In the genomic region with DNA sequence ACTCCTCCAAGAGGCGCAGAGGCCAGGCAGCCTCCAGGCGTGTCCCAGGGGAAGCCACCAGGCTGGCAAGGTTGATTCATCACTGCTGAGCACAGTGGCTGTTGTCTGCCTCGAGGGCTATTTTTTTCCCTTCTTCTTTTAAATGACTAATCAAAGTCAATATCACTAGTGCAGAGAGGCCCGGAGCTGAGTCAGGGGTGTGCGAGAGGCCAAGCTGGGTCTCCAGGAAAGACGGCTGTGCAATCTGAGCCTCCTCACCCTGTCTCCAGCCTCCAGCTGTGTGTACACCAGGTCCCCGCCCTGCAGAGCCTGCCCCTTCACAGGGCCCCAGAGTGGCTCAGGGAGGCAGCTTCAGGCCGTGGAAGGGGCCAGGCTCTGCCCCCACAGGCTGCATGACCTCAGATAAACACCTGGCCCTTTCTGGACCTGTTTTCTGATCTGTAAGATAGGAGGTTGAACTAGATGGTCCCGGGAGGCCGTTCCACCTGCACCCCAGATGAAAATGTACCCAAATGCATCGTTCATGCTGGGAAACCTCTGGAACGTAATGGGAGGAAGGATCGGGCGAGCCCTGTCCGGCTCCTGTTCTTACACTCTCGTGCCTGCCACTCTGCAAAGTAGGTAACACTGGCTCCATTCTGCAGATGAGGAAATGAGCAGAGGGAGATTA, we compare ENCODE assay signal across 1 cellular context.
TF ChIP-seq lines count a peak whose summit lies in the region.

No MANE protein-coding gene starts in this region.

TF ChIP-seq in K562, 482 proteins besides CTCF, POLR2A, EP300 and RAD21 (continued from another document and continues in another):
- TF ChIP-seq, protein P1, sequence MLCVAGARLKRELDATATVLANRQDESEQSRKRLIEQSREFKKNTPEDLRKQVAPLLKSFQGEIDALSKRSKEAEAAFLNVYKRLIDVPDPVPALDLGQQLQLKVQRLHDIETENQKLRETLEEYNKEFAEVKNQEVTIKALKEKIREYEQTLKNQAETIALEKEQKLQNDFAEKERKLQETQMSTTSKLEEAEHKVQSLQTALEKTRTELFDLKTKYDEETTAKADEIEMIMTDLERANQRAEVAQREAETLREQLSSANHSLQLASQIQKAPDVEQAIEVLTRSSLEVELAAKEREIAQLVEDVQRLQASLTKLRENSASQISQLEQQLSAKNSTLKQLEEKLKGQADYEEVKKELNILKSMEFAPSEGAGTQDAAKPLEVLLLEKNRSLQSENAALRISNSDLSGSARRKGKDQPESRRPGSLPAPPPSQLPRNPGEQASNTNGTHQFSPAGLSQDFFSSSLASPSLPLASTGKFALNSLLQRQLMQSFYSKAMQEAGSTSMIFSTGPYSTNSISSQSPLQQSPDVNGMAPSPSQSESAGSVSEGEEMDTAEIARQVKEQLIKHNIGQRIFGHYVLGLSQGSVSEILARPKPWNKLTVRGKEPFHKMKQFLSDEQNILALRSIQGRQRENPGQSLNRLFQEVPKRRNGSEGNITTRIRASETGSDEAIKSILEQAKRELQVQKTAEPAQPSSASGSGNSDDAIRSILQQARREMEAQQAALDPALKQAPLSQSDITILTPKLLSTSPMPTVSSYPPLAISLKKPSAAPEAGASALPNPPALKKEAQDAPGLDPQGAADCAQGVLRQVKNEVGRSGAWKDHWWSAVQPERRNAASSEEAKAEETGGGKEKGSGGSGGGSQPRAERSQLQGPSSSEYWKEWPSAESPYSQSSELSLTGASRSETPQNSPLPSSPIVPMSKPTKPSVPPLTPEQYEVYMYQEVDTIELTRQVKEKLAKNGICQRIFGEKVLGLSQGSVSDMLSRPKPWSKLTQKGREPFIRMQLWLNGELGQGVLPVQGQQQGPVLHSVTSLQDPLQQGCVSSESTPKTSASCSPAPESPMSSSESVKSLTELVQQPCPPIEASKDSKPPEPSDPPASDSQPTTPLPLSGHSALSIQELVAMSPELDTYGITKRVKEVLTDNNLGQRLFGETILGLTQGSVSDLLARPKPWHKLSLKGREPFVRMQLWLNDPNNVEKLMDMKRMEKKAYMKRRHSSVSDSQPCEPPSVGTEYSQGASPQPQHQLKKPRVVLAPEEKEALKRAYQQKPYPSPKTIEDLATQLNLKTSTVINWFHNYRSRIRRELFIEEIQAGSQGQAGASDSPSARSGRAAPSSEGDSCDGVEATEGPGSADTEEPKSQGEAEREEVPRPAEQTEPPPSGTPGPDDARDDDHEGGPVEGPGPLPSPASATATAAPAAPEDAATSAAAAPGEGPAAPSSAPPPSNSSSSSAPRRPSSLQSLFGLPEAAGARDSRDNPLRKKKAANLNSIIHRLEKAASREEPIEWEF (CRISPR knock-in tag; IDR thresholded peaks at IDR 0.05): no peak
- TF ChIP-seq POLR2B (IDR thresholded peaks at IDR 0.05; ENCODE audit: low read depth, partially characterized antibody) (no peak), ZNF583 (CRISPR knock-in tag; IDR thresholded peaks at IDR 0.05) (no peak), ASH1L (IDR thresholded peaks at IDR 0.05; ENCODE audit: borderline replicate concordance, low read depth, partially characterized antibody) (no peak), ZNF12 (CRISPR knock-in tag; IDR thresholded peaks at IDR 0.05) (no peak), ZNF445 (CRISPR knock-in tag; IDR thresholded peaks at IDR 0.05; ENCODE audit: low read depth) (0 out of 2 replicates have a peak, but pooled peaks have one; percentile 35), SREBF2 (CRISPR knock-in tag; IDR thresholded peaks at IDR 0.05) (no peak), TOE1 (IDR thresholded peaks at IDR 0.05; ENCODE audit: borderline replicate concordance) (peak; percentile 53; the same call in 1 of the 2 replicates), TOE1 (CRISPR knock-in tag; IDR thresholded peaks at IDR 0.05; ENCODE audit: borderline replicate concordance, low read depth) (no peak), ZNF184 (CRISPR knock-in tag; IDR thresholded peaks at IDR 0.05) (no peak), NR4A1 (CRISPR knock-in tag; IDR thresholded peaks at IDR 0.05) (no peak; the same call in 1 of the 2 replicates), NR4A1 (tag; IDR thresholded peaks at IDR 0.05) (peak; percentile 48; the same call in 1 of the 2 replicates), FOXA1 (IDR thresholded peaks at IDR 0.05; ENCODE audit: borderline replicate concordance) (no peak), XRCC4 (IDR thresholded peaks at IDR 0.05; ENCODE audit: extremely low read depth, insufficient read depth, insufficient read length) (no peak), ZSCAN32 (CRISPR knock-in tag; IDR thresholded peaks at IDR 0.05) (no peak), CTBP1 (IDR thresholded peaks at IDR 0.05; ENCODE audit: borderline replicate concordance) (peak; percentile 96), BCL6 (CRISPR knock-in tag; IDR thresholded peaks at IDR 0.05) (no peak), ZC3H4 (CRISPR knock-in tag; IDR thresholded peaks at IDR 0.05; ENCODE audit: borderline replicate concordance) (no peak), EWSR1 (IDR thresholded peaks at IDR 0.05; ENCODE audit: borderline replicate concordance, low read depth, partially characterized antibody) (no peak), BHLHE40 (IDR thresholded peaks at IDR 0.05; ENCODE audit: low read length) (peak; percentile 70; the same call in 1 of the 2 replicates), MTA2 (IDR thresholded peaks at IDR 0.05; ENCODE audit: low read depth) (peak; percentile 88), ARID1B (IDR thresholded peaks at IDR 0.05) (peak; percentile 96), CREBBP (IDR thresholded peaks at IDR 0.05; ENCODE audit: low read depth, low read length) (no peak), ZNF79 (CRISPR knock-in tag; IDR thresholded peaks at IDR 0.05; ENCODE audit: low read depth) (no peak), ZNF174 (CRISPR knock-in tag; IDR thresholded peaks at IDR 0.05) (no peak), ZNF274 (IDR thresholded peaks at IDR 0.05; ENCODE audit: borderline replicate concordance, low read depth, low read length) (0 out of 2 replicates have a peak, but pooled peaks have one; percentile 47), NONO (IDR thresholded peaks at IDR 0.05; ENCODE audit: low read depth in 2 of 2, low read length in 1 of 2) (peak in 1 of 2 experiments; percentile 66; a peak in 1 of 4 replicates), NELFE (IDR thresholded peaks at IDR 0.05; ENCODE audit: insufficient read depth, insufficient read length) (no peak), MTA3 (IDR thresholded peaks at IDR 0.05; ENCODE audit: borderline replicate concordance) (peak; percentile 88), CEBPG (CRISPR knock-in tag; IDR thresholded peaks at IDR 0.05) (no peak), CEBPG (tag; conservative IDR thresholded peaks at IDR 0.05 in 1 of 2, IDR thresholded peaks at IDR 0.05 in 1 of 2) (no peak), ZNF146 (CRISPR knock-in tag; IDR thresholded peaks at IDR 0.05; ENCODE audit: unreplicated experiment) (no peak)
- TF ChIP-seq, protein P2, sequence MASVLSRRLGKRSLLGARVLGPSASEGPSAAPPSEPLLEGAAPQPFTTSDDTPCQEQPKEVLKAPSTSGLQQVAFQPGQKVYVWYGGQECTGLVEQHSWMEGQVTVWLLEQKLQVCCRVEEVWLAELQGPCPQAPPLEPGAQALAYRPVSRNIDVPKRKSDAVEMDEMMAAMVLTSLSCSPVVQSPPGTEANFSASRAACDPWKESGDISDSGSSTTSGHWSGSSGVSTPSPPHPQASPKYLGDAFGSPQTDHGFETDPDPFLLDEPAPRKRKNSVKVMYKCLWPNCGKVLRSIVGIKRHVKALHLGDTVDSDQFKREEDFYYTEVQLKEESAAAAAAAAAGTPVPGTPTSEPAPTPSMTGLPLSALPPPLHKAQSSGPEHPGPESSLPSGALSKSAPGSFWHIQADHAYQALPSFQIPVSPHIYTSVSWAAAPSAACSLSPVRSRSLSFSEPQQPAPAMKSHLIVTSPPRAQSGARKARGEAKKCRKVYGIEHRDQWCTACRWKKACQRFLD (CRISPR knock-in tag; IDR thresholded peaks at IDR 0.05): peak; percentile 92; the same call in 1 of the 2 replicates
- TF ChIP-seq, protein P3, sequence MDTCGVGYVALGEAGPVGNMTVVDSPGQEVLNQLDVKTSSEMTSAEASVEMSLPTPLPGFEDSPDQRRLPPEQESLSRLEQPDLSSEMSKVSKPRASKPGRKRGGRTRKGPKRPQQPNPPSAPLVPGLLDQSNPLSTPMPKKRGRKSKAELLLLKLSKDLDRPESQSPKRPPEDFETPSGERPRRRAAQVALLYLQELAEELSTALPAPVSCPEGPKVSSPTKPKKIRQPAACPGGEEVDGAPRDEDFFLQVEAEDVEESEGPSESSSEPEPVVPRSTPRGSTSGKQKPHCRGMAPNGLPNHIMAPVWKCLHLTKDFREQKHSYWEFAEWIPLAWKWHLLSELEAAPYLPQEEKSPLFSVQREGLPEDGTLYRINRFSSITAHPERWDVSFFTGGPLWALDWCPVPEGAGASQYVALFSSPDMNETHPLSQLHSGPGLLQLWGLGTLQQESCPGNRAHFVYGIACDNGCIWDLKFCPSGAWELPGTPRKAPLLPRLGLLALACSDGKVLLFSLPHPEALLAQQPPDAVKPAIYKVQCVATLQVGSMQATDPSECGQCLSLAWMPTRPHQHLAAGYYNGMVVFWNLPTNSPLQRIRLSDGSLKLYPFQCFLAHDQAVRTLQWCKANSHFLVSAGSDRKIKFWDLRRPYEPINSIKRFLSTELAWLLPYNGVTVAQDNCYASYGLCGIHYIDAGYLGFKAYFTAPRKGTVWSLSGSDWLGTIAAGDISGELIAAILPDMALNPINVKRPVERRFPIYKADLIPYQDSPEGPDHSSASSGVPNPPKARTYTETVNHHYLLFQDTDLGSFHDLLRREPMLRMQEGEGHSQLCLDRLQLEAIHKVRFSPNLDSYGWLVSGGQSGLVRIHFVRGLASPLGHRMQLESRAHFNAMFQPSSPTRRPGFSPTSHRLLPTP (IDR thresholded peaks at IDR 0.05; ENCODE audit: borderline replicate concordance, extremely low read depth, insufficient read length): no peak
- TF ChIP-seq, protein P4, sequence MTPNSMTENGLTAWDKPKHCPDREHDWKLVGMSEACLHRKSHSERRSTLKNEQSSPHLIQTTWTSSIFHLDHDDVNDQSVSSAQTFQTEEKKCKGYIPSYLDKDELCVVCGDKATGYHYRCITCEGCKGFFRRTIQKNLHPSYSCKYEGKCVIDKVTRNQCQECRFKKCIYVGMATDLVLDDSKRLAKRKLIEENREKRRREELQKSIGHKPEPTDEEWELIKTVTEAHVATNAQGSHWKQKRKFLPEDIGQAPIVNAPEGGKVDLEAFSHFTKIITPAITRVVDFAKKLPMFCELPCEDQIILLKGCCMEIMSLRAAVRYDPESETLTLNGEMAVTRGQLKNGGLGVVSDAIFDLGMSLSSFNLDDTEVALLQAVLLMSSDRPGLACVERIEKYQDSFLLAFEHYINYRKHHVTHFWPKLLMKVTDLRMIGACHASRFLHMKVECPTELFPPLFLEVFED (CRISPR knock-in tag; conservative IDR thresholded peaks at IDR 0.05): no peak
- TF ChIP-seq, protein P5, sequence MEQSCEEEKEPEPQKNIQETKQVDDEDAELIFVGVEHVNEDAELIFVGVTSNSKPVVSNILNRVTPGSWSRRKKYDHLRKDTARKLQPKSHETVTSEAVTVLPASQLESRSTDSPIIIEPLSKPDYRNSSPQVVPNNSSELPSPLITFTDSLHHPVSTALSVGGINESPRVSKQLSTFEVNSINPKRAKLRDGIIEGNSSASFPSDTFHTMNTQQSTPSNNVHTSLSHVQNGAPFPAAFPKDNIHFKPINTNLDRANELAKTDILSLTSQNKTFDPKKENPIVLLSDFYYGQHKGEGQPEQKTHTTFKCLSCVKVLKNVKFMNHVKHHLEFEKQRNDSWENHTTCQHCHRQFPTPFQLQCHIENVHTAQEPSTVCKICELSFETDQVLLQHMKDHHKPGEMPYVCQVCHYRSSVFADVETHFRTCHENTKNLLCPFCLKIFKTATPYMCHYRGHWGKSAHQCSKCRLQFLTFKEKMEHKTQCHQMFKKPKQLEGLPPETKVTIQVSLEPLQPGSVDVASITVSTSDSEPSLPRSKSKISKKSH (CRISPR knock-in tag; IDR thresholded peaks at IDR 0.05): no peak
- TF ChIP-seq, protein P6, sequence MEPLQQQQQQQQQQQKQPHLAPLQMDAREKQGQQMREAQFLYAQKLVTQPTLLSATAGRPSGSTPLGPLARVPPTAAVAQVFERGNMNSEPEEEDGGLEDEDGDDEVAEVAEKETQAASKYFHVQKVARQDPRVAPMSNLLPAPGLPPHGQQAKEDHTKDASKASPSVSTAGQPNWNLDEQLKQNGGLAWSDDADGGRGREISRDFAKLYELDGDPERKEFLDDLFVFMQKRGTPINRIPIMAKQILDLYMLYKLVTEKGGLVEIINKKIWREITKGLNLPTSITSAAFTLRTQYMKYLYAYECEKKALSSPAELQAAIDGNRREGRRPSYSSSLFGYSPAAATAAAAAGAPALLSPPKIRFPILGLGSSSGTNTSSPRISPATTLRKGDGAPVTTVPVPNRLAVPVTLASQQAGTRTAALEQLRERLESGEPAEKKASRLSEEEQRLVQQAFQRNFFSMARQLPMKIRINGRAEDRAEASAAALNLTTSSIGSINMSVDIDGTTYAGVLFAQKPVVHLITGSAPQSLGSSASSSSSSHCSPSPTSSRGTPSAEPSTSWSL (CRISPR knock-in tag; IDR thresholded peaks at IDR 0.05; ENCODE audit: borderline replicate concordance): no peak
- TF ChIP-seq, protein P7, sequence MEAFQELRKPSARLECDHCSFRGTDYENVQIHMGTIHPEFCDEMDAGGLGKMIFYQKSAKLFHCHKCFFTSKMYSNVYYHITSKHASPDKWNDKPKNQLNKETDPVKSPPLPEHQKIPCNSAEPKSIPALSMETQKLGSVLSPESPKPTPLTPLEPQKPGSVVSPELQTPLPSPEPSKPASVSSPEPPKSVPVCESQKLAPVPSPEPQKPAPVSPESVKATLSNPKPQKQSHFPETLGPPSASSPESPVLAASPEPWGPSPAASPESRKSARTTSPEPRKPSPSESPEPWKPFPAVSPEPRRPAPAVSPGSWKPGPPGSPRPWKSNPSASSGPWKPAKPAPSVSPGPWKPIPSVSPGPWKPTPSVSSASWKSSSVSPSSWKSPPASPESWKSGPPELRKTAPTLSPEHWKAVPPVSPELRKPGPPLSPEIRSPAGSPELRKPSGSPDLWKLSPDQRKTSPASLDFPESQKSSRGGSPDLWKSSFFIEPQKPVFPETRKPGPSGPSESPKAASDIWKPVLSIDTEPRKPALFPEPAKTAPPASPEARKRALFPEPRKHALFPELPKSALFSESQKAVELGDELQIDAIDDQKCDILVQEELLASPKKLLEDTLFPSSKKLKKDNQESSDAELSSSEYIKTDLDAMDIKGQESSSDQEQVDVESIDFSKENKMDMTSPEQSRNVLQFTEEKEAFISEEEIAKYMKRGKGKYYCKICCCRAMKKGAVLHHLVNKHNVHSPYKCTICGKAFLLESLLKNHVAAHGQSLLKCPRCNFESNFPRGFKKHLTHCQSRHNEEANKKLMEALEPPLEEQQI (IDR thresholded peaks at IDR 0.05): no peak; the same call in 1 of the 2 replicates
- TF ChIP-seq, protein P8, sequence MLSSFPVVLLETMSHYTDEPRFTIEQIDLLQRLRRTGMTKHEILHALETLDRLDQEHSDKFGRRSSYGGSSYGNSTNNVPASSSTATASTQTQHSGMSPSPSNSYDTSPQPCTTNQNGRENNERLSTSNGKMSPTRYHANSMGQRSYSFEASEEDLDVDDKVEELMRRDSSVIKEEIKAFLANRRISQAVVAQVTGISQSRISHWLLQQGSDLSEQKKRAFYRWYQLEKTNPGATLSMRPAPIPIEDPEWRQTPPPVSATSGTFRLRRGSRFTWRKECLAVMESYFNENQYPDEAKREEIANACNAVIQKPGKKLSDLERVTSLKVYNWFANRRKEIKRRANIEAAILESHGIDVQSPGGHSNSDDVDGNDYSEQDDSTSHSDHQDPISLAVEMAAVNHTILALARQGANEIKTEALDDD (IDR thresholded peaks at IDR 0.05): peak; percentile 60; the same call in 1 of the 2 replicates
- TF ChIP-seq, protein P9, sequence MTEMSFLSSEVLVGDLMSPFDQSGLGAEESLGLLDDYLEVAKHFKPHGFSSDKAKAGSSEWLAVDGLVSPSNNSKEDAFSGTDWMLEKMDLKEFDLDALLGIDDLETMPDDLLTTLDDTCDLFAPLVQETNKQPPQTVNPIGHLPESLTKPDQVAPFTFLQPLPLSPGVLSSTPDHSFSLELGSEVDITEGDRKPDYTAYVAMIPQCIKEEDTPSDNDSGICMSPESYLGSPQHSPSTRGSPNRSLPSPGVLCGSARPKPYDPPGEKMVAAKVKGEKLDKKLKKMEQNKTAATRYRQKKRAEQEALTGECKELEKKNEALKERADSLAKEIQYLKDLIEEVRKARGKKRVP (CRISPR knock-in tag; IDR thresholded peaks at IDR 0.05): no peak
